In genomic region chr12:2890388-2891239, GRCh38 we compare ENCODE assay signal across 1 cellular context.
TF ChIP-seq lines count a peak whose summit lies in the region.

A gene with protein sequence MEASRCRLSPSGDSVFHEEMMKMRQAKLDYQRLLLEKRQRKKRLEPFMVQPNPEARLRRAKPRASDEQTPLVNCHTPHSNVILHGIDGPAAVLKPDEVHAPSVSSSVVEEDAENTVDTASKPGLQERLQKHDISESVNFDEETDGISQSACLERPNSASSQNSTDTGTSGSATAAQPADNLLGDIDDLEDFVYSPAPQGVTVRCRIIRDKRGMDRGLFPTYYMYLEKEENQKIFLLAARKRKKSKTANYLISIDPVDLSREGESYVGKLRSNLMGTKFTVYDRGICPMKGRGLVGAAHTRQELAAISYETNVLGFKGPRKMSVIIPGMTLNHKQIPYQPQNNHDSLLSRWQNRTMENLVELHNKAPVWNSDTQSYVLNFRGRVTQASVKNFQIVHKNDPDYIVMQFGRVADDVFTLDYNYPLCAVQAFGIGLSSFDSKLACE (plus strand): TSS chr12:2890891. CDS start chr12:2890948, 57 bp downstream.

TF ChIP-seq in GM12878, 131 proteins besides CTCF, POLR2A, EP300 and RAD21 (continued from another document):
- TF ChIP-seq RELA (IDR thresholded peaks at IDR 0.05; ENCODE audit: borderline replicate concordance, partially characterized antibody), result no peak
- TF ChIP-seq ZZZ3 (IDR thresholded peaks at IDR 0.05; ENCODE audit: control insufficient read depth, insufficient read length, low read depth), result no peak
- TF ChIP-seq BHLHE40 (IDR thresholded peaks at IDR 0.05; ENCODE audit: borderline replicate concordance in 1 of 2, low read depth in 2 of 2, low read length in 1 of 2), result peak; percentile 31 to 84; a peak in 3 of 4 replicates
- TF ChIP-seq TCF12 (IDR thresholded peaks at IDR 0.05; ENCODE audit: low read depth, low read length), result no peak
- no peak for TF ChIP-seq ZSCAN29 (IDR thresholded peaks at IDR 0.05)
- TF ChIP-seq MXI1 (IDR thresholded peaks at IDR 0.05; ENCODE audit: low read depth, low read length), result peak; percentile 97
